Comparison of ENCODE assay signal across 11 cellular contexts in genomic region chr1:42933610-42934009, GRCh38. TPM values are rescaled to one million over a fixed set of nuclear protein-coding genes. Genes with fewer than 3 reads are reported as not detected.
DNase-seq lines count a peak whose midpoint lies in the region; ATAC-seq, FAIRE-seq and TF ChIP-seq lines count a peak whose summit lies in the region.
"Had no signal": no experiment of that assay in that cellular context is flagged by ENCODE, and none has a peak within 500 bp of the region (broad histone marks: within the 10 kb centered on the region; RNA-seq: fewer than 3 reads in every experiment).

No MANE protein-coding gene starts in this region.

- H3K36me3 ChIP-seq in H7 (replicated peaks; ENCODE audit: control insufficient read depth, insufficient read depth, low read length), result peaks cover 68% of the 10 kb centered on the region

- CTCF ChIA-PET in A549 (lab: Yijun Ruan, JAX), result interaction anchor here (1.1 to 5.1 kb wide), 4 partner anchors 9 to 140 kb away, joined by 3 to 37 read pairs (median 7); no protein-coding TSS in a partner anchor

- DNase-seq in A549 (ENCODE audit: low read depth in 1 of 2, low spot score in 1 of 2), result no peak
- DNase-seq in H7, result peak; percentile 9
- no peak for DNase-seq in naive thymus-derived CD8-positive, alpha-beta T cell
- no peak for DNase-seq in effector CD8-positive, alpha-beta T cell (lab: John Stamatoyannopoulos, UW)
- no peak for DNase-seq in frontal cortex (ENCODE audit: low spot score in 2 of 2)
- no peak for DNase-seq in COLO668 (lab: John Stamatoyannopoulos, UW; ENCODE audit: unreplicated experiment)
- DNase-seq: NCI-H2107, RPMI8226 had no signal

- H3K4me3 ChIP-seq in A549 (no peak overlapping the region), H7 (ENCODE audit: insufficient read depth, low read depth, low read length) (no peak overlapping the region)

- TF ChIP-seq RAD21 in A549 (conservative IDR thresholded peaks at IDR 0.05 in 1 of 2, IDR thresholded peaks at IDR 0.05 in 1 of 2), result no peak

- peak overlapping the region; percentile 97 for H3K27ac Mint-ChIP-seq in activated naive CD8-positive, alpha-beta T cell
- H3K27ac Mint-ChIP-seq in naive thymus-derived CD8-positive, alpha-beta T cell, result peak overlapping the region; percentile 90 to 99 (median 96)

- TF ChIP-seq POLR2A in A549 (IDR thresholded peaks at IDR 0.05; ENCODE audit: low read length), result no peak

- no peak for FAIRE-seq in A549 (lab: Jason Lieb, UNC)
- no peak for FAIRE-seq in frontal cortex (lab: Jason Lieb, UNC)

- H3K9me3 Mint-ChIP-seq in activated naive CD8-positive, alpha-beta T cell (ENCODE audit: low read depth), result no peaks in the 10 kb centered on the region
- no peaks in the 10 kb centered on the region for H3K9me3 Mint-ChIP-seq in naive thymus-derived CD8-positive, alpha-beta T cell

- peaks cover 86% of the 10 kb centered on the region for H3K4me1 Mint-ChIP-seq in activated naive CD8-positive, alpha-beta T cell (ENCODE audit: low read depth)
- H3K4me1 Mint-ChIP-seq in naive thymus-derived CD8-positive, alpha-beta T cell, result peaks cover 57 to 97% (median 92%) of the 10 kb centered on the region in 4 donors

- ATAC-seq in A549, result no peak
- no peak for ATAC-seq in naive thymus-derived CD8-positive, alpha-beta T cell
- ATAC-seq in GM19324 (IDR thresholded peaks at IDR 0.05; ENCODE audit: low FRiP score, unreplicated experiment), result no peak

- no peak for TF ChIP-seq CTCF in A549 (IDR thresholded peaks at IDR 0.05)

- no peaks in the 10 kb centered on the region for H3K27me3 ChIP-seq in H7 (ENCODE audit: control insufficient read depth, insufficient read depth, low read length)

- POLR2A ChIA-PET in A549 (lab: Yijun Ruan, JAX), result no interaction called here
- POLR2A ChIA-PET in naive thymus-derived CD8-positive, alpha-beta T cell (lab: Charles Lee), result interaction anchor here (0.6 to 2.2 kb wide), 4 partner anchors 11 to 46 kb away, joined by 4 to 11 read pairs (median 7); no protein-coding TSS in a partner anchor

- peak overlapping the region; percentile 91 to 99 for H3K27ac ChIP-seq in A549
- H3K27ac ChIP-seq: parathyroid adenoma had no signal

- TF ChIP-seq EP300 in A549 (IDR thresholded peaks at IDR 0.05), result no peak

- no peaks in the 10 kb centered on the region for H3K9me3 ChIP-seq in A549

- peaks cover 75% of the 10 kb centered on the region for H3K4me1 ChIP-seq in A549

- peak overlapping the region; percentile 76; the same call in 1 of the 3 replicates for H3K4me2 ChIP-seq in A549

- peak overlapping the region; percentile 68 for H3K4me3 Mint-ChIP-seq in activated naive CD8-positive, alpha-beta T cell
- peak overlapping the region in 9 of 10 donors; percentile 35 to 91 (median 80) for H3K4me3 Mint-ChIP-seq in naive thymus-derived CD8-positive, alpha-beta T cell

- no peaks in the 10 kb centered on the region for H3K27me3 Mint-ChIP-seq in activated naive CD8-positive, alpha-beta T cell
- no peaks in the 10 kb centered on the region for H3K27me3 Mint-ChIP-seq in naive thymus-derived CD8-positive, alpha-beta T cell

- H3K36me3 Mint-ChIP-seq in activated naive CD8-positive, alpha-beta T cell, result peaks cover 3% of the 10 kb centered on the region
- peaks cover under 1 to 48% (median 5%) of the 10 kb centered on the region in 3 donors for H3K36me3 Mint-ChIP-seq in naive thymus-derived CD8-positive, alpha-beta T cell

- 90% methylated on average over 5 of the region's 5 CpGs for WGBS in A549 (ENCODE audit: missing lambda C conversion rate)

TF ChIP-seq in A549, 52 proteins besides CTCF, POLR2A, EP300 and RAD21:
- TF ChIP-seq KDM5A (IDR thresholded peaks at IDR 0.05) (no peak), CHD4 (IDR thresholded peaks at IDR 0.05; ENCODE audit: borderline replicate concordance) (no peak), FOSL2 (IDR thresholded peaks at IDR 0.05) (no peak), FOSL2 (CRISPR knock-in tag; IDR thresholded peaks at IDR 0.05) (no peak), KDM1A (IDR thresholded peaks at IDR 0.05; ENCODE audit: low read depth) (no peak), FOSB (CRISPR knock-in tag; IDR thresholded peaks at IDR 0.05) (no peak), ZSCAN20 (CRISPR knock-in tag; IDR thresholded peaks at IDR 0.05) (no peak), MAFK (IDR thresholded peaks at IDR 0.05; ENCODE audit: partially characterized antibody) (no peak), REST (IDR thresholded peaks at IDR 0.05) (no peak), BCL3 (IDR thresholded peaks at IDR 0.05) (no peak), GATA3 (IDR thresholded peaks at IDR 0.05; ENCODE audit: borderline replicate concordance) (no peak), ATOH8 (CRISPR knock-in tag; IDR thresholded peaks at IDR 0.05; ENCODE audit: low read depth) (no peak), JUNB (IDR thresholded peaks at IDR 0.05) (no peak), ESRRA (IDR thresholded peaks at IDR 0.05; ENCODE audit: borderline replicate concordance, low read length) (no peak), EHMT2 (IDR thresholded peaks at IDR 0.05; ENCODE audit: low read depth) (no peak), NR3C1 (IDR thresholded peaks at IDR 0.05) (no peak), POLR2AphosphoS2 (conservative IDR thresholded peaks at IDR 0.05; ENCODE audit: low read length) (no peak)

RNA-seq across cellular contexts. Expression of gene SLC2A1, which starts 25.1 kb away (rescaled TPM):
- polyA plus RNA-seq in A549 (2011; rRNA removed) (106 and 107 TPM in 2 replicates), A549 (2017; fragmentation: RNase III; extraction: RNeasy Plus Mini Kit Qiagen cat#74134 plus additional on column Dnase treatment) (103 to 137 TPM (median 124 TPM) in 3 replicates)
- 118 and 141 TPM in 2 replicates for polyA plus RNA-seq in A549 (2012; cell fraction: cytosol; rRNA removed)
- 397 and 557 TPM in 2 replicates for polyA plus RNA-seq in A549 (2012; cell fraction: nucleus; rRNA removed)
- 122 and 160 TPM in 2 replicates for polyA minus RNA-seq in A549 (2011; rRNA and poly(A)+ RNA removed)
- total RNA-seq in H7 (2014; rRNA removed; shearing (Covaris generic)), result 90.9 and 93.7 TPM in 2 replicates
- 10 to 100 TPM; 57.2 to 57.3 TPM for total RNA-seq in naive thymus-derived CD8-positive, alpha-beta T cell
- polyA plus RNA-seq in naive thymus-derived CD8-positive, alpha-beta T cell, result 10 to 100 TPM; 17.7 to 22.8 (median 22.0) TPM
- 28.1 TPM for total RNA-seq in frontal cortex
